Comparison of ENCODE assay signal across 12 cellular contexts in genomic region chr7:141660259-141660658, GRCh38. TPM values are rescaled to one million over a fixed set of nuclear protein-coding genes. Genes with fewer than 3 reads are reported as not detected.
A peak's percentile ranks its signal among the peaks of the same experiment; 100 is the strongest.
DNase-seq lines count a peak whose midpoint lies in the region; ATAC-seq, FAIRE-seq and TF ChIP-seq lines count a peak whose summit lies in the region.
"Had no signal": no experiment of that assay in that cellular context is flagged by ENCODE, and none has a peak within 500 bp of the region (broad histone marks: within the 10 kb centered on the region; RNA-seq: fewer than 3 reads in every experiment).

No MANE protein-coding gene starts in this region.

- peaks cover 21% of the 10 kb centered on the region for H3K36me3 Mint-ChIP-seq in CD4-positive, CD25-positive, alpha-beta regulatory T cell
- peaks cover 20% of the 10 kb centered on the region for H3K36me3 Mint-ChIP-seq in brain
- H3K36me3 Mint-ChIP-seq in naive thymus-derived CD4-positive, alpha-beta T cell, result peaks cover 0 to 31% (median 0%) of the 10 kb centered on the region in 5 donors

- no peaks in the 10 kb centered on the region for H3K4me1 ChIP-seq in CD4-positive, CD25-positive, alpha-beta regulatory T cell (ENCODE audit: control insufficient read depth, insufficient read depth, low read length, poor library complexity, severe bottlenecking)
- H3K4me1 ChIP-seq in naive thymus-derived CD4-positive, alpha-beta T cell (ENCODE audit: control insufficient read depth in 2 of 2, insufficient read depth in 2 of 2, low read length in 2 of 2), result no peaks in the 10 kb centered on the region
- H3K4me1 ChIP-seq in prostate gland (replicated peaks), result no peaks in the 10 kb centered on the region

- peak in 1 of 2 donors; percentile 28 for ATAC-seq in CD4-positive, CD25-positive, alpha-beta regulatory T cell (ENCODE audit: low read depth in 2 of 2)
- peak; percentile 85 for ATAC-seq in naive thymus-derived CD4-positive, alpha-beta T cell

- POLR2A ChIA-PET in naive thymus-derived CD4-positive, alpha-beta T cell (lab: Charles Lee), result interaction anchor here (0.7 kb wide), 1 partner anchor 8 kb away, joined by 3 read pairs; no protein-coding TSS in a partner anchor

- peak overlapping the region; percentile 32 to 68 (median 67) for H3K27ac Mint-ChIP-seq in CD4-positive, CD25-positive, alpha-beta regulatory T cell
- peak overlapping the region in 3 of 5 experiments; percentile 20 to 23 (median 22) for H3K27ac Mint-ChIP-seq in brain
- H3K27ac Mint-ChIP-seq in naive thymus-derived CD4-positive, alpha-beta T cell, result peak overlapping the region in 8 of 9 donors; percentile 1 to 57 (median 48)

- intact Hi-C loops in naive thymus-derived CD4-positive, alpha-beta T cell (cut with micrococcal nuclease), result no loop called here
- intact Hi-C loops in prostate gland (cut with DNase I), result no loop called here

- H3K27ac ChIP-seq in CD4-positive, CD25-positive, alpha-beta regulatory T cell (ENCODE audit: insufficient read depth, low read length, poor library complexity, severe bottlenecking), result no peak overlapping the region
- no peak overlapping the region for H3K27ac ChIP-seq in naive thymus-derived CD4-positive, alpha-beta T cell (ENCODE audit: low read depth, low read length)
- no peak overlapping the region for H3K27ac ChIP-seq in prostate gland

- H3K4me3 Mint-ChIP-seq in CD4-positive, CD25-positive, alpha-beta regulatory T cell, result no peak overlapping the region
- no peak overlapping the region for H3K4me3 Mint-ChIP-seq in brain
- no peak overlapping the region for H3K4me3 Mint-ChIP-seq in naive thymus-derived CD4-positive, alpha-beta T cell

- no peak for TF ChIP-seq POLR2A in prostate gland (IDR thresholded peaks at IDR 0.05)

- no peaks in the 10 kb centered on the region for H3K27me3 Mint-ChIP-seq in CD4-positive, CD25-positive, alpha-beta regulatory T cell
- no peaks in the 10 kb centered on the region for H3K27me3 Mint-ChIP-seq in brain
- no peaks in the 10 kb centered on the region for H3K27me3 Mint-ChIP-seq in naive thymus-derived CD4-positive, alpha-beta T cell

- no peak for FAIRE-seq in HTR-8/SVneo (lab: Jason Lieb, UNC)

- CTCF ChIA-PET in naive thymus-derived CD4-positive, alpha-beta T cell (lab: Charles Lee), result interaction anchor here (1.0 kb wide), 1 partner anchor 78 kb away, joined by 3 read pairs; the partner anchor contains the start of gene SSBP1

- peaks cover 0 to 15% (median 3%) of the 10 kb centered on the region in 4 donors for H3K4me1 Mint-ChIP-seq in CD4-positive, CD25-positive, alpha-beta regulatory T cell
- peaks cover under 1% of the 10 kb centered on the region for H3K4me1 Mint-ChIP-seq in brain
- H3K4me1 Mint-ChIP-seq in naive thymus-derived CD4-positive, alpha-beta T cell, result peaks cover 0 to 28% (median under 1%) of the 10 kb centered on the region in 7 donors

- no peaks in the 10 kb centered on the region for H3K27me3 ChIP-seq in CD4-positive, CD25-positive, alpha-beta regulatory T cell (ENCODE audit: control insufficient read depth, insufficient read depth, low read length)
- no peaks in the 10 kb centered on the region for H3K27me3 ChIP-seq in naive thymus-derived CD4-positive, alpha-beta T cell (ENCODE audit: control insufficient read depth in 2 of 2, insufficient read depth in 2 of 2, low read length in 2 of 2)
- H3K27me3 ChIP-seq in prostate gland (replicated peaks; ENCODE audit: insufficient read depth), result no peaks in the 10 kb centered on the region

- TF ChIP-seq CTCF in brain (conservative IDR thresholded peaks at IDR 0.05) (no peak), prostate gland (IDR thresholded peaks at IDR 0.05) (no peak)

- 81% methylated on average over 4 of the region's 4 CpGs for WGBS in prostate gland

- DNase-seq in CD4-positive, CD25-positive, alpha-beta regulatory T cell, result peak in 1 of 3 donors; percentile 58
- DNase-seq in NOMO-1 (lab: John Stamatoyannopoulos, UW; ENCODE audit: unreplicated experiment in 2 of 2), result peak; percentile 15 to 61
- no peak for DNase-seq in naive thymus-derived CD4-positive, alpha-beta T cell
- no peak for DNase-seq in NCI-H345 treated with DMSO at 0.1 percent for 48 hours (lab: John Stamatoyannopoulos, UW; ENCODE audit: unreplicated experiment)
- no peak for DNase-seq in prostate gland (ENCODE audit: low spot score)
- DNase-seq in SHP77 (lab: John Stamatoyannopoulos, UW), result no peak
- DNase-seq in HTR-8/SVneo (ENCODE audit: insufficient read length, low spot score), result no peak
- DNase-seq: activated CD4-positive, CD25-positive, alpha-beta regulatory T cell treated with anti-CD3 and anti-CD28 coated beads, Interleukin-2, amount 50 U/mL, for 72 hours; right cardiac atrium had no signal

- no peaks in the 10 kb centered on the region for H3K9me3 ChIP-seq in CD4-positive, CD25-positive, alpha-beta regulatory T cell (ENCODE audit: control insufficient read depth in 2 of 2, low read length in 2 of 2)
- H3K9me3 ChIP-seq in naive thymus-derived CD4-positive, alpha-beta T cell (ENCODE audit: control insufficient read depth in 2 of 3, low read length in 3 of 3), result no peaks in the 10 kb centered on the region
- H3K9me3 ChIP-seq in prostate gland, result no peaks in the 10 kb centered on the region

- H3K9me3 Mint-ChIP-seq in CD4-positive, CD25-positive, alpha-beta regulatory T cell, result no peaks in the 10 kb centered on the region
- H3K9me3 Mint-ChIP-seq in brain, result no peaks in the 10 kb centered on the region
- no peaks in the 10 kb centered on the region for H3K9me3 Mint-ChIP-seq in naive thymus-derived CD4-positive, alpha-beta T cell

- H3K36me3 ChIP-seq in CD4-positive, CD25-positive, alpha-beta regulatory T cell (ENCODE audit: control insufficient read depth, insufficient read depth, low read length), result peaks cover 65% of the 10 kb centered on the region
- peaks cover 0 to 57% (median 6%) of the 10 kb centered on the region in 3 experiments for H3K36me3 ChIP-seq in naive thymus-derived CD4-positive, alpha-beta T cell (ENCODE audit: control insufficient read depth in 2 of 3, insufficient read depth in 3 of 3, low read length in 3 of 3)
- H3K36me3 ChIP-seq in prostate gland, result peaks cover 4 to 8% of the 10 kb centered on the region in 2 donors

- H3K4me3 ChIP-seq in CD4-positive, CD25-positive, alpha-beta regulatory T cell (ENCODE audit: low read depth, low read length), result no peak overlapping the region
- H3K4me3 ChIP-seq in naive thymus-derived CD4-positive, alpha-beta T cell (ENCODE audit: low read length), result no peak overlapping the region
- no peak overlapping the region for H3K4me3 ChIP-seq in prostate gland

RNA-seq across cellular contexts. Expression of gene DENND11, which starts 41.7 kb away (rescaled TPM):
- total RNA-seq in CD4-positive, CD25-positive, alpha-beta regulatory T cell, result 47.7 TPM
- 10 to 100 TPM; 10.8 to 14.5 (median 11.1) TPM for polyA plus RNA-seq in CD4-positive, CD25-positive, alpha-beta regulatory T cell
- 13.0 TPM for polyA plus RNA-seq in brain (ENCODE audit: insufficient read depth, low read depth, low replicate concordance)
- total RNA-seq in naive thymus-derived CD4-positive, alpha-beta T cell, result 10 to 100 TPM; 40.7 to 77.9 (median 53.6) TPM
- polyA plus RNA-seq in naive thymus-derived CD4-positive, alpha-beta T cell, result 10 to 100 TPM; 15.1 to 19.4 TPM
- 10 to 100 TPM; 18.1 to 18.9 TPM for total RNA-seq in prostate gland

RNA-seq across cellular contexts. Expression of gene WEE2, which starts 47.9 kb away (rescaled TPM):
- not detected for total RNA-seq in CD4-positive, CD25-positive, alpha-beta regulatory T cell
- not detected for polyA plus RNA-seq in CD4-positive, CD25-positive, alpha-beta regulatory T cell
- polyA plus RNA-seq in brain (ENCODE audit: insufficient read depth, low read depth, low replicate concordance), result not detected
- total RNA-seq in naive thymus-derived CD4-positive, alpha-beta T cell, result under 1 TPM in 2 of 5 experiments, not detected in 3; 0.11 to 0.15 TPM
- not detected for polyA plus RNA-seq in naive thymus-derived CD4-positive, alpha-beta T cell
- total RNA-seq in prostate gland, result not detected
- total RNA-seq: kidney epithelial cell, right cardiac atrium had no signal
- polyA plus RNA-seq: esophagus, right cardiac atrium had no signal

Comparison
In these comparisons a context has a peak if more than half of its experiments do, and no peak if none do; other contexts are left out.
1. DNase-seq: peak in NOMO-1 (2 of 2); none in naive thymus-derived CD4-positive, alpha-beta T cell (0 of 9), NCI-H345 treated with DMSO at 0.1 percent for 48 hours (single experiment), prostate gland (single experiment), SHP77 (0 of 2) and HTR-8/SVneo (single experiment).
2. Peak in every context shown above with its lines, with median percentiles within 50 percentile points of each other: H3K27ac Mint-ChIP-seq.